In genomic region chr3:70543493-70543892, GRCh38 we compare ENCODE assay signal across 17 cellular contexts.
DNase-seq lines count a peak whose midpoint lies in the region; ATAC-seq and TF ChIP-seq lines count a peak whose summit lies in the region.
"Had no signal": no experiment of that assay in that cellular context is flagged by ENCODE, and none has a peak within 500 bp of the region (broad histone marks: within the 10 kb centered on the region; RNA-seq: fewer than 3 reads in every experiment).

No MANE protein-coding gene starts in this region.

- H2BK120ac ChIP-seq in neuronal stem cell (ENCODE audit: low read depth, low read length), result no peak overlapping the region

- TF ChIP-seq CTCF in left ventricle myocardium inferior (IDR thresholded peaks at IDR 0.05; ENCODE audit: borderline replicate concordance), result no peak

- H3K4me3 ChIP-seq in left ventricle myocardium inferior (no peak overlapping the region), neuronal stem cell (ENCODE audit: low read length in 2 of 2) (no peak overlapping the region)
- H3K4me3 ChIP-seq: BLaER1, HAP-1 had no signal

- H2AFZ ChIP-seq in neuronal stem cell (ENCODE audit: low read length), result no peak overlapping the region

- no CpG with 5 or more reads among the region's 2 CpGs for WGBS in neuronal stem cell (ENCODE audit: extremely low coverage in 2 of 2, insufficient read length in 2 of 2, insufficient replicate concordance in 1 of 2), 2 donors

- H2BK15ac ChIP-seq in neuronal stem cell (ENCODE audit: low read length), result no peak overlapping the region

- no peak overlapping the region for H3K23ac ChIP-seq in neuronal stem cell (ENCODE audit: low read depth, low read length, poor library complexity)

- no peak overlapping the region for H3K9ac ChIP-seq in neuronal stem cell (ENCODE audit: low read depth, low read length, poor library complexity)
- H3K9ac ChIP-seq: BLaER1 had no signal

- H3K14ac ChIP-seq in neuronal stem cell (ENCODE audit: low read length), result no peak overlapping the region

- no peak overlapping the region for H2AK5ac ChIP-seq in neuronal stem cell (ENCODE audit: low read depth, low read length)

- no peak overlapping the region for H2BK5ac ChIP-seq in neuronal stem cell (ENCODE audit: low read length)

- H3K27me3 ChIP-seq in left ventricle myocardium inferior (ENCODE audit: low read depth) (peaks cover 14% of the 10 kb centered on the region), neuronal stem cell (ENCODE audit: control insufficient read depth in 3 of 3, insufficient read depth in 3 of 3, low read depth in 1 of 3, low read length in 3 of 3) (no peaks in the 10 kb centered on the region)
- H3K27me3 ChIP-seq: BLaER1 had no signal

- H2BK12ac ChIP-seq in neuronal stem cell (ENCODE audit: low read length), result peak overlapping the region; percentile 36

- DNase-seq in left ventricle myocardium superior (peak; percentile 27), left ventricle myocardium inferior (no peak), NCI-H69 (lab: John Stamatoyannopoulos, UW) (peak; percentile 17), neuronal stem cell (ENCODE audit: low spot score) (no peak), AG20443 (ENCODE audit: low spot score) (no peak)
- no peak for DNase-seq in activated CD4-positive, alpha-beta T cell treated with anti-CD3 and anti-CD28 coated beads for 4 hours
- DNase-seq: Caco-2; CD4-positive, CD25-positive, alpha-beta regulatory T cell; CD8-positive, alpha-beta T cell; DMS53; DMS79 treated with DMSO at 0.1 percent for 48 hours; GF-D8; GOT3; HFFc6 had no signal

- no peak for ATAC-seq in left ventricle myocardium superior
- ATAC-seq: CD8-positive, alpha-beta T cell had no signal

- no peak overlapping the region for H4K8ac ChIP-seq in neuronal stem cell (ENCODE audit: low read depth, low read length)

- H3K79me1 ChIP-seq in neuronal stem cell (ENCODE audit: low read depth, low read length), result no peaks in the 10 kb centered on the region

- no peaks in the 10 kb centered on the region for H3K4me1 ChIP-seq in left ventricle myocardium inferior
- no peaks in the 10 kb centered on the region for H3K4me1 ChIP-seq in neuronal stem cell (ENCODE audit: control insufficient read depth in 2 of 2, insufficient read depth in 1 of 2, low read depth in 1 of 2, low read length in 2 of 2)
- H3K4me1 ChIP-seq: BLaER1, Caco-2, HAP-1 had no signal

- no peaks in the 10 kb centered on the region for H3K9me3 ChIP-seq in left ventricle myocardium inferior (replicated peaks)
- no peaks in the 10 kb centered on the region for H3K9me3 ChIP-seq in neuronal stem cell (replicated peaks in 1 of 2; ENCODE audit: control insufficient read depth in 2 of 2, insufficient read depth in 1 of 2, low read depth in 1 of 2, low read length in 2 of 2)
- H3K9me3 ChIP-seq: BLaER1, Caco-2, HAP-1 had no signal

- intact Hi-C loops in left ventricle myocardium superior (cut with micrococcal nuclease), result no loop called here
- intact Hi-C loops in left ventricle myocardium inferior (cut with micrococcal nuclease), result no loop called here

- no peak overlapping the region for H4K91ac ChIP-seq in neuronal stem cell (ENCODE audit: low read depth, low read length, poor library complexity)

- no peaks in the 10 kb centered on the region for H3K36me3 ChIP-seq in left ventricle myocardium inferior
- H3K36me3 ChIP-seq in neuronal stem cell (replicated peaks in 1 of 2; ENCODE audit: control insufficient read depth in 2 of 2, insufficient read depth in 2 of 2, low read length in 2 of 2), result no peaks in the 10 kb centered on the region
- H3K36me3 ChIP-seq: BLaER1, HAP-1 had no signal

- H3K4ac ChIP-seq in neuronal stem cell (ENCODE audit: low read length), result no peak overlapping the region

- no peak overlapping the region for H3K27ac ChIP-seq in left ventricle myocardium inferior (replicated peaks)
- no peak overlapping the region for H3K27ac ChIP-seq in neuronal stem cell (replicated peaks; ENCODE audit: low read length)
- H3K27ac ChIP-seq: BLaER1, C4-2B had no signal

- H3K18ac ChIP-seq in neuronal stem cell (ENCODE audit: low read length), result no peak overlapping the region

- H3K4me2 ChIP-seq in neuronal stem cell (ENCODE audit: insufficient read depth, low read length, poor library complexity, severe bottlenecking), result no peak overlapping the region
- H3K4me2 ChIP-seq: BLaER1 had no signal

Comparison
In these comparisons a context has a peak if more than half of its experiments do, and no peak if none do; other contexts are left out.
1. DNase-seq: peak in left ventricle myocardium superior (single experiment) and NCI-H69 (single experiment); none in left ventricle myocardium inferior (single experiment), neuronal stem cell (single experiment), AG20443 (single experiment) and activated CD4-positive, alpha-beta T cell treated with anti-CD3 and anti-CD28 coated beads for 4 hours (0 of 2).